Comparison of ENCODE assay signal across 10 cellular contexts in the genomic region with DNA sequence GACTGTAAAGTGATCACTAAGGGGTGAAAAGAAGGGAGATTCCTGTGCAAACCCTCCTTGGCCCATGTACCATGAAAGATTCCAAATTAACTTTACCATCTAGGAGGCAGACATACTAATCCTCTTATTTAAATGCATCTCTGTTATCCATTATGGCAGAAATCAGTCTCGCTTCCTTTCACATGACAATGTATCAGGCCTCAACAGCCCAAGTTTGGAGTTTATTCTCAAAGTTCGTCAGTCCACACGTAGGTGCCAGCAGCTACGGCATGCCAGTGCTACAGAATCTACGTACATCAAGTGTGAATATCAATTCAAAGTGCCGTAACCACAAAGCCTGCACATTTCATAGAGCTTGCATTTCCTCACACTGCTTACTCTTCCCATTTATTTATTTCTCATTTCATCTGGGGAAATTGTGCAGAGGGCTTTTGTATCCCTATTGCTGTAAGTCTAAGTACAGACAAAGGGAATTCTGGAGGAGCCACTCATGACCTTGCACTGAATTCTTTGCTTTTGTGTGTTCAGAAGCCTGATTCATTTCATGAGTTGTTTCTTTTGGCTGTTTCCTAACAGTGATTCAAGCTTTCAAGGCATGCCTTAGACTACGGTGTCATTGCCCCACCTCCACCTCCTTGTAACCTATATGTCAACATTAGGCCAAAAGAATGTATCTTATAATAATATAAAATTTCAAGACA. TPM values are rescaled to one million over a fixed set of nuclear protein-coding genes. Genes with fewer than 3 reads are reported as not detected.
DNase-seq lines count a peak whose midpoint lies in the region; ATAC-seq and TF ChIP-seq lines count a peak whose summit lies in the region.
"Had no signal": no experiment of that assay in that cellular context is flagged by ENCODE, and none has a peak within 500 bp of the region (broad histone marks: within the 10 kb centered on the region; RNA-seq: fewer than 3 reads in every experiment).

No MANE protein-coding gene starts in this region.

- H3K9me2 ChIP-seq in hepatocyte (replicated peaks; ENCODE audit: insufficient read depth) = no peaks in the 10 kb centered on the region

- H3K79me2 ChIP-seq in hepatocyte = peaks cover 64% of the 10 kb centered on the region

- H3K27me3 ChIP-seq in heart left ventricle = no peaks in the 10 kb centered on the region
- H3K27me3 ChIP-seq in WERI-Rb-1 (ENCODE audit: insufficient read depth, low read depth, severe bottlenecking) = no peaks in the 10 kb centered on the region
- no peaks in the 10 kb centered on the region for H3K27me3 ChIP-seq in hepatocyte
- H3K27me3 ChIP-seq in thoracic aorta (replicated peaks; ENCODE audit: insufficient read depth) = no peaks in the 10 kb centered on the region
- H3K27me3 ChIP-seq in psoas muscle (ENCODE audit: insufficient read depth in 3 of 3, low read length in 2 of 3) = no peaks in the 10 kb centered on the region
- H3K27me3 ChIP-seq: right atrium auricular region had no signal

- no peak for DNase-seq in heart left ventricle
- DNase-seq in cardiac septum (ENCODE audit: low spot score) = no peak
- no peak for DNase-seq in WERI-Rb-1
- no peak for DNase-seq in hepatocyte (ENCODE audit: low spot score)
- DNase-seq in thoracic aorta (ENCODE audit: low spot score) = no peak
- no peak for DNase-seq in posterior cingulate gyrus
- no peak for DNase-seq in DMS 273 (lab: John Stamatoyannopoulos, UW; ENCODE audit: unreplicated experiment)
- DNase-seq in psoas muscle = no peak
- DNase-seq: NCI-H1417 had no signal

- peaks cover 21% of the 10 kb centered on the region for H4K20me1 ChIP-seq in hepatocyte (ENCODE audit: insufficient read depth, poor library complexity, severe bottlenecking)

- intact Hi-C loops in heart left ventricle (cut with DNase I) = loop anchor here in 5 of 10 donors (5.0 to 10.0 kb wide), 5 partner anchors 48 to 426 kb away; no protein-coding TSS in a partner anchor
- intact Hi-C loops in cardiac septum (cut with DNase I) = no loop called here
- intact Hi-C loops in posterior cingulate gyrus (cut with DNase I) = loop anchor here (10.0 kb wide), 1 partner anchor 336 kb away; no protein-coding TSS in a partner anchor
- intact Hi-C loops in psoas muscle (cut with DNase I) = loop anchor here in 1 of 2 donors (10.0 kb wide), 1 partner anchor 226 kb away; no protein-coding TSS in a partner anchor

- 82 to 92% (median 86%) methylated on average over 7 of the region's 7 CpGs for WGBS in heart left ventricle, 4 donors
- 80% methylated on average over 7 of the region's 7 CpGs for WGBS in hepatocyte (ENCODE audit: low lambda C conversion rate, missing lambda C conversion rate)
- 86 to 90% (median 87%) methylated on average over 7 of the region's 7 CpGs for WGBS in psoas muscle, 3 donors

- H3K36me3 ChIP-seq in heart left ventricle (peaks cover 0 to 79% (median 60%) of the 10 kb centered on the region in 9 donors), WERI-Rb-1 (peaks cover 80% of the 10 kb centered on the region), hepatocyte (replicated peaks; ENCODE audit: insufficient read depth, low read depth) (no peaks in the 10 kb centered on the region), thoracic aorta (no peaks in the 10 kb centered on the region), psoas muscle (ENCODE audit: insufficient read depth in 1 of 2, low read depth in 1 of 2) (peaks cover 0 to 87% of the 10 kb centered on the region in 2 donors)
- H3K36me3 ChIP-seq: right atrium auricular region had no signal

- no peak for TF ChIP-seq CTCF in heart left ventricle (IDR thresholded peaks at IDR 0.05)
- no peak for TF ChIP-seq CTCF in WERI-Rb-1 (IDR thresholded peaks at IDR 0.05; ENCODE audit: low read depth, low read length)
- TF ChIP-seq CTCF in hepatocyte (IDR thresholded peaks at IDR 0.05; ENCODE audit: poor library complexity) = no peak
- no peak for TF ChIP-seq CTCF in thoracic aorta (IDR thresholded peaks at IDR 0.05)
- no peak for TF ChIP-seq CTCF in psoas muscle (IDR thresholded peaks at IDR 0.05)

- peak in 3 of 4 donors; percentile 15 to 70 (median 40) for ATAC-seq in heart left ventricle
- peak; percentile 27 for ATAC-seq in thoracic aorta (ENCODE audit: insufficient number of reproducible peaks, low FRiP score, low read depth)
- no peak for ATAC-seq in psoas muscle

- peaks cover 0 to 50% (median 18%) of the 10 kb centered on the region in 12 donors for H3K4me1 ChIP-seq in heart left ventricle
- H3K4me1 ChIP-seq in hepatocyte (ENCODE audit: insufficient read depth) = peaks cover 47% of the 10 kb centered on the region
- peaks cover 13 to 18% of the 10 kb centered on the region in 2 donors for H3K4me1 ChIP-seq in thoracic aorta (ENCODE audit: control insufficient read depth in 1 of 2, low read depth in 2 of 2)
- peaks cover 8% of the 10 kb centered on the region for H3K4me1 ChIP-seq in psoas muscle

- H3K27ac ChIP-seq in heart left ventricle = peak overlapping the region in 2 of 12 donors; percentile 8 to 82
- peak overlapping the region; percentile 28; the same call in 1 of the 2 replicates for H3K27ac ChIP-seq in WERI-Rb-1
- peak overlapping the region; percentile 79 for H3K27ac ChIP-seq in hepatocyte
- no peak overlapping the region for H3K27ac ChIP-seq in thoracic aorta
- no peak overlapping the region for H3K27ac ChIP-seq in psoas muscle

- no peak for TF ChIP-seq POLR2A in heart left ventricle (IDR thresholded peaks at IDR 0.05)

- H3K4me2 ChIP-seq in hepatocyte = peak overlapping the region; percentile 50

- H3K4me3 ChIP-seq in heart left ventricle (no peak overlapping the region), WERI-Rb-1 (ENCODE audit: low read depth, low read length) (no peak overlapping the region), hepatocyte (no peak overlapping the region), thoracic aorta (no peak overlapping the region), psoas muscle (no peak overlapping the region)
- H3K4me3 ChIP-seq: right atrium auricular region had no signal

- H3K9me3 ChIP-seq in heart left ventricle = no peaks in the 10 kb centered on the region
- no peaks in the 10 kb centered on the region for H3K9me3 ChIP-seq in WERI-Rb-1 (ENCODE audit: severe bottlenecking)
- H3K9me3 ChIP-seq in hepatocyte (ENCODE audit: low read depth) = no peaks in the 10 kb centered on the region
- no peaks in the 10 kb centered on the region for H3K9me3 ChIP-seq in thoracic aorta
- no peaks in the 10 kb centered on the region for H3K9me3 ChIP-seq in psoas muscle
- H3K9me3 ChIP-seq: right atrium auricular region had no signal

- H2AFZ ChIP-seq in hepatocyte = no peak overlapping the region

RNA-seq across cellular contexts. Expression of a gene that starts 10.0 kb away (rescaled TPM):
- 10 to 100 TPM in 1 of 9 donors, 1 to 10 TPM in 8; 3.1 to 11.0 (median 5.5) TPM for total RNA-seq in heart left ventricle
- 1 to 10 TPM; 1.4 to 3.1 TPM for polyA plus RNA-seq in heart left ventricle
- total RNA-seq in cardiac septum = 6.6 TPM
- total RNA-seq in hepatocyte = 150 and 151 TPM in 2 replicates
- polyA plus RNA-seq in hepatocyte = 35.9 and 58.8 TPM in 2 replicates
- 10 to 100 TPM in 1 of 2 donors, 1 to 10 TPM in 1; 7.7 to 10.4 TPM for total RNA-seq in thoracic aorta
- total RNA-seq in psoas muscle = 10 to 100 TPM in 2 of 4 donors, 1 to 10 TPM in 2; 2.4 to 28.3 (median 10.6) TPM
- polyA plus RNA-seq in psoas muscle = 1 to 10 TPM in 2 of 3 donors, under 1 TPM in 1; 0.58 to 2.8 (median 1.1) TPM

RNA-seq across cellular contexts. Expression of a gene that starts 54.5 kb away (rescaled TPM):
- total RNA-seq in heart left ventricle = 100 to 1,000 TPM in 6 of 9 donors, 10 to 100 TPM in 3; 71.3 to 278 (median 116) TPM
- 10 to 100 TPM; 75.9 to 80.3 TPM for polyA plus RNA-seq in heart left ventricle
- total RNA-seq in cardiac septum = 90.6 TPM
- total RNA-seq in hepatocyte = 216 and 224 TPM in 2 replicates
- polyA plus RNA-seq in hepatocyte = 191 and 226 TPM in 2 replicates
- 100 to 1,000 TPM; 139 to 156 TPM for total RNA-seq in thoracic aorta
- total RNA-seq in psoas muscle = 10 to 100 TPM; 48.1 to 63.3 (median 50.3) TPM
- polyA plus RNA-seq in psoas muscle = 10 to 100 TPM; 31.0 to 48.4 (median 43.9) TPM

Comparison
In these comparisons a context has a peak if more than half of its experiments do, and no peak if none do; other contexts are left out.
1. ATAC-seq: peak in heart left ventricle (3 of 4) and thoracic aorta (single experiment); none in psoas muscle (0 of 4).
2. H3K27ac ChIP-seq: peak in WERI-Rb-1 (single experiment) and hepatocyte (single experiment); none in thoracic aorta (0 of 2) and psoas muscle (single experiment).